In the genomic region with DNA sequence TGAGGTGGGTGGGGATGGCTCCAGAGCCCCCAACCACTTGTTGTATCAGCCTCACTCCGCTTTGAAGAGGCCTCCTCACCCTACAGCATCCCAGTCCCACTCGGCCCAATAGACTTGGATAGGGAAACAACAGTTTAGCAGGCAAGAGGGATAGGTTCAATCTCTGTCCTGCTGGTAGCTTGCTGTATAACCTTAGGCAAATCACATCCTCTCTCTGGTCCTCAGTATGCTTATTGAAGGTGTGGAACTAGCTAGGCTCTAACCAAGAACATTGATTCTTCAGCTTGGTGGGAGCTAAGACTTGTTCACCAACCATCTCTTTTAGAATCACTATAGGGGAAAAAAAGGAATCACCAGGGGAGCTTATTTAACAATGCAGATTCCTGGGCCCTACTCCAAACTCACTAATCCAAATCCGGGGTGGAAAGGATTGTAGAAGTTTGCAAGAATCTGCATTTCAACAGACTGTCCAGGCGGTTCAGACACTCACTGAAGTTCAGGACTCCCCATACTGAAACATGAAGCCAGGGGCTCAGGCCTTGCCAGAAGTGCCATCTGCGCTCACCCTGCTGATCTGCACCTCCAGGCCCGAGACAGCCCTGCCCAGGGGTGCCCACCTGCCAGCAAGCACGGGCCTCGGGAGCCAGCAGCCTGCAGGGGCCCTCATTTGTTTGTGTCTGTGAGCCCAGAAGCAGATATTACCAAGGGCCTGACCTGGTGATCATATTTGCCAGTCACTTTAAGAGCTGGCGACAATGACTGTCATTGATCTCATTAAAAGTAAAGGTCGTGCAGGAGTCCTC, we compare ENCODE assay signal across 18 cellular contexts.
"Had no signal": no experiment of that assay in that cellular context is flagged by ENCODE, and none has a peak within 500 bp of the region (broad histone marks: within the 10 kb centered on the region; RNA-seq: fewer than 3 reads in every experiment).

No MANE protein-coding gene starts in this region.

- H3K9me3 ChIP-seq: adrenal gland, breast epithelium, left lung, tibial artery had no signal

- H3K4me1 Mint-ChIP-seq: nephron had no signal

- H3K36me3 ChIP-seq: adrenal gland, breast epithelium had no signal

- DNase-seq: activated CD8-positive, alpha-beta memory T cell treated with anti-CD3 and anti-CD28 coated beads for 24 hours; activated CD8-positive, alpha-beta memory T cell treated with anti-CD3 and anti-CD28 coated beads, Interleukin-2, amount 50 U/mL, for 48 hours; activated effector memory CD4-positive, alpha-beta T cell treated with anti-CD3 and anti-CD28 coated beads, Interleukin-2, amount 50 U/mL, for 16 hours; activated naive CD4-positive, alpha-beta T cell treated with anti-CD3 and anti-CD28 coated beads, Interleukin-2, amount 50 U/mL, for 16 hours; activated T-cell treated with anti-CD3 and anti-CD28 coated beads, Interleukin-2, amount 50 U/mL, for 72 hours; adrenal gland; cerebellar nuclear complex; cortex of kidney; head of caudate nucleus; left lung; midbrain; stimulated activated CD4-positive, alpha-beta T cell treated with anti-CD3 and anti-CD28 coated beads, Interleukin-2, amount 100 ng/mL, for 24 hours; stimulated activated naive CD8-positive, alpha-beta T cell treated with anti-CD3 and anti-CD28 coated beads, Interleukin-15, Interleukin-2, amounts not matched to agents 100 U/mL and 50 U/mL, for 24 hours; substantia nigra; tibial artery had no signal

- H3K4me3 ChIP-seq: adrenal gland, breast epithelium, left lung, tibial artery had no signal

- ATAC-seq: activated CD4-positive, CD25-positive, alpha-beta regulatory T cell treated with anti-CD3 and anti-CD28 coated beads, Interleukin-2, amount 50 U/mL, for 24 hours; activated T-cell treated with anti-CD3 and anti-CD28 coated beads, Interleukin-2, amount 50 U/mL, for 72 hours; left lung; stimulated activated naive CD8-positive, alpha-beta T cell treated with anti-CD3 and anti-CD28 coated beads, Interleukin-15, Interleukin-2, amounts not matched to agents 100 U/mL and 50 U/mL, for 24 hours had no signal

- H3K9me3 Mint-ChIP-seq: nephron had no signal

- H3K27ac ChIP-seq: adrenal gland, breast epithelium, left lung, tibial artery had no signal

- H3K27ac Mint-ChIP-seq: activated T-cell treated with anti-CD3 and anti-CD28 coated beads, Interleukin-2, amount 50 U/mL, for 72 hours; nephron had no signal

- H3K4me3 Mint-ChIP-seq: activated T-cell treated with anti-CD3 and anti-CD28 coated beads, Interleukin-2, amount 50 U/mL, for 72 hours; nephron had no signal

- H3K27me3 ChIP-seq: adrenal gland, breast epithelium, left lung, tibial artery had no signal

- H3K4me1 ChIP-seq: adrenal gland, breast epithelium, left lung, tibial artery had no signal
